In genomic region chr4:27327421-27328181, GRCh38 we compare ENCODE assay signal across 29 cellular contexts.
DNase-seq lines count a peak whose midpoint lies in the region; ATAC-seq, FAIRE-seq and TF ChIP-seq lines count a peak whose summit lies in the region.
"Had no signal": no experiment of that assay in that cellular context is flagged by ENCODE, and none has a peak within 500 bp of the region (broad histone marks: within the 10 kb centered on the region; RNA-seq: fewer than 3 reads in every experiment).

No MANE protein-coding gene starts in this region.

- H3K36me3 ChIP-seq in HepG2 (replicated peaks in 1 of 2; ENCODE audit: control insufficient read depth in 1 of 2, insufficient read depth in 2 of 2, low read length in 2 of 2), result no peaks in the 10 kb centered on the region
- H3K36me3 ChIP-seq in right lobe of liver, result no peaks in the 10 kb centered on the region
- no peaks in the 10 kb centered on the region for H3K36me3 ChIP-seq in right atrium auricular region
- H3K36me3 ChIP-seq: esophagus squamous epithelium, gastrocnemius medialis, suprapubic skin had no signal

- TF ChIP-seq CTCF in HepG2 (CRISPR knock-in tag; IDR thresholded peaks at IDR 0.05) (no peak), right lobe of liver (IDR thresholded peaks at IDR 0.05) (no peak), right atrium auricular region (IDR thresholded peaks at IDR 0.05) (no peak)

- H3K9me3 ChIP-seq in HepG2 (ENCODE audit: low read length), result no peaks in the 10 kb centered on the region
- H3K9me3 ChIP-seq in right lobe of liver, result no peaks in the 10 kb centered on the region
- H3K9me3 ChIP-seq in right atrium auricular region, result no peaks in the 10 kb centered on the region
- H3K9me3 ChIP-seq: esophagus squamous epithelium, gastrocnemius medialis, suprapubic skin had no signal

- no peak for TF ChIP-seq EP300 in HepG2 (IDR thresholded peaks at IDR 0.05; ENCODE audit: low read depth in 2 of 2, low read length in 2 of 2)
- TF ChIP-seq EP300 in HepG2 (CRISPR knock-in tag; IDR thresholded peaks at IDR 0.05; ENCODE audit: borderline replicate concordance), result no peak

- H2AFZ ChIP-seq in HepG2 (ENCODE audit: low read length), result no peak overlapping the region

- no peaks in the 10 kb centered on the region for H3K4me1 ChIP-seq in HepG2 (ENCODE audit: insufficient read depth, low read length)
- no peaks in the 10 kb centered on the region for H3K4me1 ChIP-seq in right lobe of liver
- H3K4me1 ChIP-seq in right atrium auricular region, result no peaks in the 10 kb centered on the region
- H3K4me1 ChIP-seq: esophagus squamous epithelium, gastrocnemius medialis, suprapubic skin had no signal

- no peak overlapping the region for H3K4me3 Mint-ChIP-seq in stimulated activated naive B cell treated with anti-CD40 and anti-IgM and Interleukin-4, amounts not matched to agents 10 μg/mL and 1 μg/mL and 100 μg/mL, for 72 hours
- H3K4me3 Mint-ChIP-seq: activated CD4-positive, alpha-beta T cell treated with anti-CD3 and anti-CD28 coated beads, Interleukin-2, amount 10 ng/mL, durations not matched to agents 24 days and 14 days; activated naive CD4-positive, alpha-beta T cell treated with anti-CD3 and anti-CD28 coated beads for 36 hours; activated T-cell treated with anti-CD3 and anti-CD28 coated beads, Interleukin-2, amount 50 U/mL, for 72 hours; CD8-positive, alpha-beta memory T cell; natural killer cell; T-helper 1 cell treated with Interleukin-12 subunit alpha and Interleukin-12 subunit beta and Interleukin-4 antibody, amounts not matched to agents 30 μg/mL and 1 μg/mL, for 36 hours had no signal

- no peak overlapping the region for H3K27ac ChIP-seq in HepG2 (ENCODE audit: extremely low read length, insufficient read depth, low read length)
- no peak overlapping the region for H3K27ac ChIP-seq in right lobe of liver
- no peak overlapping the region for H3K27ac ChIP-seq in right atrium auricular region
- H3K27ac ChIP-seq: esophagus squamous epithelium, gastrocnemius medialis, suprapubic skin had no signal

- H3K27me3 Mint-ChIP-seq in stimulated activated naive B cell treated with anti-CD40 and anti-IgM and Interleukin-4, amounts not matched to agents 10 μg/mL and 1 μg/mL and 100 μg/mL, for 72 hours, result no peaks in the 10 kb centered on the region
- H3K27me3 Mint-ChIP-seq: activated CD4-positive, alpha-beta T cell treated with anti-CD3 and anti-CD28 coated beads, Interleukin-2, amount 10 ng/mL, durations not matched to agents 24 days and 14 days; CD8-positive, alpha-beta memory T cell had no signal

- no peaks in the 10 kb centered on the region for H3K27me3 ChIP-seq in HepG2 (ENCODE audit: control insufficient read depth in 1 of 2, insufficient read depth in 2 of 2, low read length in 2 of 2)
- H3K27me3 ChIP-seq in right lobe of liver, result no peaks in the 10 kb centered on the region
- H3K27me3 ChIP-seq in right atrium auricular region, result no peaks in the 10 kb centered on the region
- H3K27me3 ChIP-seq: esophagus squamous epithelium, gastrocnemius medialis, suprapubic skin had no signal

- DNase-seq in HepG2 (ENCODE audit: low spot score), result no peak
- no peak for DNase-seq in right lobe of liver
- DNase-seq in SKM-1 treated with dmso at 0.1 percent for 144 hours (lab: John Stamatoyannopoulos, UW; ENCODE audit: unreplicated experiment), result peak; percentile 44
- no peak for DNase-seq in stimulated activated naive B cell treated with anti-CD40 and anti-IgM and Interleukin-4, amounts not matched to agents 10 μg/mL and 1 μg/mL and 100 μg/mL, for 72 hours
- DNase-seq in right atrium auricular region (ENCODE audit: low spot score), result no peak
- DNase-seq: activated CD4-positive, alpha-beta T cell treated with anti-CD3 and anti-CD28 coated beads, Interleukin-2, amount 10 ng/mL, durations not matched to agents 24 days and 14 days; activated naive CD4-positive, alpha-beta T cell treated with anti-CD3 and anti-CD28 coated beads for 36 hours; activated T-cell treated with anti-CD3 and anti-CD28 coated beads, Interleukin-2, amount 50 U/mL, for 72 hours; AML-193; CD8-positive, alpha-beta memory T cell; esophagus squamous epithelium; gastrocnemius medialis; IMR-90; midbrain; natural killer cell; NCI-H1092; NCI-H187; NCI-H345; Right ventricle myocardium superior; stimulated activated CD4-positive, alpha-beta T cell treated with anti-CD3 and anti-CD28 coated beads, Interleukin-2, amount 100 ng/mL, for 24 hours had no signal

- no peak for TF ChIP-seq RAD21 in HepG2 (CRISPR knock-in tag; IDR thresholded peaks at IDR 0.05)

- H3K9me3 Mint-ChIP-seq in stimulated activated naive B cell treated with anti-CD40 and anti-IgM and Interleukin-4, amounts not matched to agents 10 μg/mL and 1 μg/mL and 100 μg/mL, for 72 hours, result no peaks in the 10 kb centered on the region
- H3K9me3 Mint-ChIP-seq: activated CD4-positive, alpha-beta T cell treated with anti-CD3 and anti-CD28 coated beads, Interleukin-2, amount 10 ng/mL, durations not matched to agents 24 days and 14 days; activated naive CD4-positive, alpha-beta T cell treated with anti-CD3 and anti-CD28 coated beads for 36 hours; activated T-cell treated with anti-CD3 and anti-CD28 coated beads, Interleukin-2, amount 50 U/mL, for 72 hours; natural killer cell; T-helper 1 cell treated with Interleukin-12 subunit alpha and Interleukin-12 subunit beta and Interleukin-4 antibody, amounts not matched to agents 30 μg/mL and 1 μg/mL, for 36 hours had no signal

- BruUV-seq in HepG2 (replicated peaks; lab: Mats Ljungman, UMichigan), result no TSS peak

- no peak overlapping the region for H3K9ac ChIP-seq in HepG2 (ENCODE audit: insufficient read depth, low read depth, low read length)

- H3K27ac Mint-ChIP-seq in stimulated activated naive B cell treated with anti-CD40 and anti-IgM and Interleukin-4, amounts not matched to agents 10 μg/mL and 1 μg/mL and 100 μg/mL, for 72 hours, result no peak overlapping the region
- H3K27ac Mint-ChIP-seq: activated CD4-positive, alpha-beta T cell treated with anti-CD3 and anti-CD28 coated beads, Interleukin-2, amount 10 ng/mL, durations not matched to agents 24 days and 14 days; activated naive CD4-positive, alpha-beta T cell treated with anti-CD3 and anti-CD28 coated beads for 36 hours; activated T-cell treated with anti-CD3 and anti-CD28 coated beads, Interleukin-2, amount 50 U/mL, for 72 hours; CD8-positive, alpha-beta memory T cell; natural killer cell; T-helper 1 cell treated with Interleukin-12 subunit alpha and Interleukin-12 subunit beta and Interleukin-4 antibody, amounts not matched to agents 30 μg/mL and 1 μg/mL, for 36 hours had no signal

- no peak for ATAC-seq in HepG2
- no peak for ATAC-seq in right lobe of liver
- ATAC-seq in HG03342 (IDR thresholded peaks at IDR 0.05; ENCODE audit: unreplicated experiment), result peak; percentile 44
- ATAC-seq in stimulated activated naive B cell treated with anti-CD40 and anti-IgM and Interleukin-4, amounts not matched to agents 10 μg/mL and 1 μg/mL and 100 μg/mL, for 72 hours (replicated peaks), result peak; percentile 18 to 23
- no peak for ATAC-seq in GM21381 (IDR thresholded peaks at IDR 0.05; ENCODE audit: unreplicated experiment)
- ATAC-seq in GM21528 (IDR thresholded peaks at IDR 0.05; ENCODE audit: low FRiP score, unreplicated experiment), result no peak
- ATAC-seq: activated T-cell treated with anti-CD3 and anti-CD28 coated beads, Interleukin-2, amount 50 U/mL, for 72 hours; gastrocnemius medialis; natural killer cell had no signal

- no peaks in the 10 kb centered on the region for H4K20me1 ChIP-seq in HepG2 (ENCODE audit: insufficient read depth, low read length)

- CTCF ChIA-PET in HepG2 (lab: Yijun Ruan, JAX; ENCODE audit: low intra/inter-chr PET ratio, low total read pairs), result no interaction called here

- no peak overlapping the region for H3K4me3 ChIP-seq in HepG2 (replicated peaks in 1 of 3; ENCODE audit: insufficient read depth in 1 of 3, low read depth in 2 of 3, low read length in 3 of 3)
- H3K4me3 ChIP-seq in right lobe of liver, result no peak overlapping the region
- no peak overlapping the region for H3K4me3 ChIP-seq in right atrium auricular region
- H3K4me3 ChIP-seq: esophagus squamous epithelium, gastrocnemius medialis, smooth muscle cell, suprapubic skin had no signal

- POLR2A ChIA-PET in HepG2 (lab: Yijun Ruan, JAX), result no interaction called here

- H3K36me3 Mint-ChIP-seq in stimulated activated naive B cell treated with anti-CD40 and anti-IgM and Interleukin-4, amounts not matched to agents 10 μg/mL and 1 μg/mL and 100 μg/mL, for 72 hours, result no peaks in the 10 kb centered on the region
- H3K36me3 Mint-ChIP-seq: CD8-positive, alpha-beta memory T cell; natural killer cell had no signal

- no peaks in the 10 kb centered on the region for H3K4me1 Mint-ChIP-seq in stimulated activated naive B cell treated with anti-CD40 and anti-IgM and Interleukin-4, amounts not matched to agents 10 μg/mL and 1 μg/mL and 100 μg/mL, for 72 hours
- H3K4me1 Mint-ChIP-seq: activated CD4-positive, alpha-beta T cell treated with anti-CD3 and anti-CD28 coated beads, Interleukin-2, amount 10 ng/mL, durations not matched to agents 24 days and 14 days; CD8-positive, alpha-beta memory T cell; natural killer cell had no signal

- WGBS in HepG2 (ENCODE audit: low lambda C conversion rate), result 26% methylated on average over 4 of the region's 5 CpGs
- 43% methylated on average over 4 of the region's 5 CpGs for WGBS in right lobe of liver (ENCODE audit: insufficient coverage, low coverage, low lambda C conversion rate, missing lambda C conversion rate)

- in situ Hi-C loops in HepG2 (cut with HindIII; ENCODE audit: extremely low pct_ligation_motif_present, low pct_unique_long_range_greater_than_20kb), result no loop called here

- TF ChIP-seq POLR2A in HepG2 (IDR thresholded peaks at IDR 0.05; ENCODE audit: insufficient read depth in 1 of 2, low read depth in 2 of 2, low read length in 2 of 2) (no peak), right lobe of liver (IDR thresholded peaks at IDR 0.05) (no peak)

- H3K4me2 ChIP-seq in HepG2 (ENCODE audit: low read depth, low read length), result no peak overlapping the region
- H3K4me2 ChIP-seq: smooth muscle cell had no signal

- intact Hi-C loops in HepG2 (cut with micrococcal nuclease; ENCODE audit: unreplicated experiment) (no loop called here), right lobe of liver (cut with DNase I) (no loop called here)

- no peaks in the 10 kb centered on the region for H3K79me2 ChIP-seq in HepG2 (ENCODE audit: insufficient read depth, low read length)

- no peak for FAIRE-seq in HepG2 (lab: Jason Lieb, UNC)
- FAIRE-seq: A204.1, colon, islet of Langerhans had no signal

TF ChIP-seq in HepG2, 621 proteins besides CTCF, POLR2A, EP300 and RAD21:
- no peak for TF ChIP-seq MXI1 (IDR thresholded peaks at IDR 0.05; ENCODE audit: borderline replicate concordance, low read depth, low read length)
- peak; percentile 83 for TF ChIP-seq ATF7 (IDR thresholded peaks at IDR 0.05)
- TF ChIP-seq ATF7 (CRISPR knock-in tag; IDR thresholded peaks at IDR 0.05), result no peak

Comparison
In these comparisons a context has a peak if more than half of its experiments do, and no peak if none do; other contexts are left out.
1. ATAC-seq: peak in HG03342 (single experiment) and stimulated activated naive B cell treated with anti-CD40 and anti-IgM and Interleukin-4, amounts not matched to agents 10 μg/mL and 1 μg/mL and 100 μg/mL, for 72 hours (2 of 2); none in HepG2 (single experiment), right lobe of liver (0 of 4), GM21381 (single experiment) and GM21528 (single experiment).